ENCODE assay signal across 1 cellular context in the genomic region with DNA sequence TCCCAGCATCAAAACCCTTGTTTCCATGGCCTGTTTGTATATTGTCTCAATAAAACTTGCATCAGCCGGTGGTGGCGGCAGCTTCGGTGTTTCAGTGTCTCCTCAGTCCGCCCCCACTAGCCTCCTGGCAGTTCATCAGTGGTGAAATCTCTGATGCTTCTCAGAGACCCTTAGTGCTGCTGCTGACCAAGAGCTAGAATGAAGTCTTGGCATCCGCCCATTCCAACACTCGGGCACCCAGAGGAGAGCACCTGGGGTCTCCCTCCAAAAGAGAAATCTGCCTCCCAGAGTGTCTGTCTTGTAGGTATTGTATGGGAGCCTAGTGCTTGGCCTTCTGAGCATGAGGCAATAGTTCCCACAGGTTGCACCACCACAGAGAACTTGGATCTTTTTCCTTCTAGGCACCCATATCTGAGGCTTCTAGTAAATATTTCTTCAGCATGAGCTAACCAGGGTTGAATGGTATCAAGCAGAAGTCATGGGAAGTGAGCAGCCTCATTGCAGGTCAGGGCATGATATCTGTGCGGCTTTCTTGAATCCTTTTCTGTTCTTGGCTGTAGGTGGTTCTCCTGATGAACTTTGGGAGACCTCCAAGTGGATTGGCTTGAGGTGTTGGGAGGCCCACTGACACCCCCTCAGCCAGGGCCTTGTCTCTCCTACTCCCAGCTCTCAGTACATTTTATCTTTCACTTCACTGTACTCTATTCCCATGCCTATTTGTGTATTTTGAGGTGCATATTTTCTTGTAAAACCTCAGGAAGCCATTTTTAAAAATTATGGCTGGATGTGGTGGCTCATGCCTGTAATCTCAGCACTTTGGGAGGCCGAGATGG.
TF ChIP-seq lines count a peak whose summit lies in the region.

No MANE protein-coding gene starts in this region.

TF ChIP-seq in K562, 482 proteins besides CTCF, POLR2A, EP300 and RAD21 (continued from another document and continues in another):
- TF ChIP-seq THRAP3 (IDR thresholded peaks at IDR 0.05; ENCODE audit: borderline replicate concordance) (0 out of 2 replicates have a peak, but pooled peaks have one; percentile 20), ZFX (CRISPR knock-in tag; IDR thresholded peaks at IDR 0.05) (0 out of 2 replicates have a peak, but pooled peaks have one; percentile 24), HNRNPLL (IDR thresholded peaks at IDR 0.05; ENCODE audit: low read depth, low read length, poor library complexity, severe bottlenecking) (peak; percentile 16), POLR3A (IDR thresholded peaks at IDR 0.05; ENCODE audit: borderline replicate concordance, extremely low read depth, insufficient read depth, insufficient read length) (no peak), CXXC5 (CRISPR knock-in tag; IDR thresholded peaks at IDR 0.05) (peak; percentile 57; the same call in 1 of the 2 replicates), THAP7 (CRISPR knock-in tag; IDR thresholded peaks at IDR 0.05) (no peak; the same call in 1 of the 2 replicates), MXD1 (CRISPR knock-in tag; IDR thresholded peaks at IDR 0.05; ENCODE audit: borderline replicate concordance, poor library complexity, severe bottlenecking) (peak; percentile 26), YY1 (IDR thresholded peaks at IDR 0.05; ENCODE audit: borderline replicate concordance in 1 of 3, control insufficient read depth in 1 of 3, extremely low read depth in 1 of 3, insufficient read depth in 3 of 3, insufficient read length in 1 of 3, insufficient replicate concordance in 2 of 3, low read depth in 1 of 3, low read length in 2 of 3) (no peak), MAFG (tag; conservative IDR thresholded peaks at IDR 0.05) (no peak), SAP30 (IDR thresholded peaks at IDR 0.05; ENCODE audit: borderline replicate concordance, insufficient read depth, low read depth, low read length, poor library complexity, severe bottlenecking) (no peak), NONO (IDR thresholded peaks at IDR 0.05; ENCODE audit: low read depth in 2 of 2, low read length in 1 of 2) (peak in 1 of 2 experiments; percentile 71; a peak in 1 of 4 replicates), RFX1 (IDR thresholded peaks at IDR 0.05) (no peak), SMARCA5 (IDR thresholded peaks at IDR 0.05) (no peak), EGR1 (conservative IDR thresholded peaks at IDR 0.05) (no peak), ZNF699 (CRISPR knock-in tag; IDR thresholded peaks at IDR 0.05; ENCODE audit: insufficient replicate concordance) (peak; percentile 66), ZNF274 (IDR thresholded peaks at IDR 0.05; ENCODE audit: borderline replicate concordance, low read depth, low read length) (no peak), HNRNPL (IDR thresholded peaks at IDR 0.05; ENCODE audit: low read depth, low read length) (no peak), DIDO1 (tag; IDR thresholded peaks at IDR 0.05; ENCODE audit: low read depth) (no peak), NCOA4 (IDR thresholded peaks at IDR 0.05; ENCODE audit: partially characterized antibody) (no peak), E2F5 (CRISPR knock-in tag; IDR thresholded peaks at IDR 0.05) (no peak), ZNF830 (CRISPR knock-in tag; IDR thresholded peaks at IDR 0.05) (no peak), ESRRA (IDR thresholded peaks at IDR 0.05; ENCODE audit: borderline replicate concordance, low read depth) (no peak), CBX8 (IDR thresholded peaks at IDR 0.05; ENCODE audit: borderline replicate concordance, extremely low read depth, low read depth, low read length, poor library complexity, severe bottlenecking) (no peak), CREB1 (IDR thresholded peaks at IDR 0.05) (no peak), CREB1 (CRISPR knock-in tag; IDR thresholded peaks at IDR 0.05) (no peak), GATAD2A (IDR thresholded peaks at IDR 0.05) (no peak), NFE2 (IDR thresholded peaks at IDR 0.05; ENCODE audit: low read depth) (no peak), PHB (CRISPR knock-in tag; IDR thresholded peaks at IDR 0.05) (peak; percentile 94; the same call in 1 of the 2 replicates), HDAC6 (IDR thresholded peaks at IDR 0.05; ENCODE audit: low read depth, low read length) (no peak), STAG1 (CRISPR knock-in tag; IDR thresholded peaks at IDR 0.05; ENCODE audit: borderline replicate concordance) (no peak), CAMTA2 (CRISPR knock-in tag; conservative IDR thresholded peaks at IDR 0.05) (no peak), ILF3 (IDR thresholded peaks at IDR 0.05; ENCODE audit: borderline replicate concordance) (peak; percentile 82; the same call in 1 of the 2 replicates), DNMT1 (IDR thresholded peaks at IDR 0.05) (peak; percentile 1; the same call in 1 of the 2 replicates), KLF6 (CRISPR knock-in tag; IDR thresholded peaks at IDR 0.05; ENCODE audit: borderline replicate concordance) (0 out of 2 replicates have a peak, but pooled peaks have one; percentile 5), ZNF23 (CRISPR knock-in tag; IDR thresholded peaks at IDR 0.05) (no peak), NR3C1 (CRISPR knock-in tag; IDR thresholded peaks at IDR 0.05) (no peak), ZNF444 (CRISPR knock-in tag; IDR thresholded peaks at IDR 0.05) (0 out of 2 replicates have a peak, but pooled peaks have one; percentile 51), SNRNP70 (optimal IDR thresholded peaks at IDR 0.05; ENCODE audit: low read depth, low read length) (peak; percentile 61), PCBP1 (IDR thresholded peaks at IDR 0.05; ENCODE audit: low read depth, low read length, poor library complexity, severe bottlenecking) (no peak), TAF7 (tag; IDR thresholded peaks at IDR 0.05) (peak; percentile 37; the same call in 1 of the 2 replicates), CHD1 (IDR thresholded peaks at IDR 0.05; ENCODE audit: low read length) (no peak), MLLT1 (IDR thresholded peaks at IDR 0.05) (peak in 1 of 2 experiments; percentile 18; a peak in 2 of 4 replicates), ZNF639 (CRISPR knock-in tag; conservative IDR thresholded peaks at IDR 0.05 in 1 of 2, IDR thresholded peaks at IDR 0.05 in 1 of 2) (no peak), SP1 (CRISPR knock-in tag; IDR thresholded peaks at IDR 0.05) (no peak), BCOR (IDR thresholded peaks at IDR 0.05) (no peak; the same call in 1 of the 2 replicates), RBM34 (IDR thresholded peaks at IDR 0.05; ENCODE audit: borderline replicate concordance, insufficient read depth, low read length) (no peak), NFIC (IDR thresholded peaks at IDR 0.05) (peak; percentile 3; the same call in 1 of the 2 replicates)
- TF ChIP-seq, protein P1, sequence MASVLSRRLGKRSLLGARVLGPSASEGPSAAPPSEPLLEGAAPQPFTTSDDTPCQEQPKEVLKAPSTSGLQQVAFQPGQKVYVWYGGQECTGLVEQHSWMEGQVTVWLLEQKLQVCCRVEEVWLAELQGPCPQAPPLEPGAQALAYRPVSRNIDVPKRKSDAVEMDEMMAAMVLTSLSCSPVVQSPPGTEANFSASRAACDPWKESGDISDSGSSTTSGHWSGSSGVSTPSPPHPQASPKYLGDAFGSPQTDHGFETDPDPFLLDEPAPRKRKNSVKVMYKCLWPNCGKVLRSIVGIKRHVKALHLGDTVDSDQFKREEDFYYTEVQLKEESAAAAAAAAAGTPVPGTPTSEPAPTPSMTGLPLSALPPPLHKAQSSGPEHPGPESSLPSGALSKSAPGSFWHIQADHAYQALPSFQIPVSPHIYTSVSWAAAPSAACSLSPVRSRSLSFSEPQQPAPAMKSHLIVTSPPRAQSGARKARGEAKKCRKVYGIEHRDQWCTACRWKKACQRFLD (CRISPR knock-in tag; IDR thresholded peaks at IDR 0.05), result no peak
- TF ChIP-seq, protein P2, sequence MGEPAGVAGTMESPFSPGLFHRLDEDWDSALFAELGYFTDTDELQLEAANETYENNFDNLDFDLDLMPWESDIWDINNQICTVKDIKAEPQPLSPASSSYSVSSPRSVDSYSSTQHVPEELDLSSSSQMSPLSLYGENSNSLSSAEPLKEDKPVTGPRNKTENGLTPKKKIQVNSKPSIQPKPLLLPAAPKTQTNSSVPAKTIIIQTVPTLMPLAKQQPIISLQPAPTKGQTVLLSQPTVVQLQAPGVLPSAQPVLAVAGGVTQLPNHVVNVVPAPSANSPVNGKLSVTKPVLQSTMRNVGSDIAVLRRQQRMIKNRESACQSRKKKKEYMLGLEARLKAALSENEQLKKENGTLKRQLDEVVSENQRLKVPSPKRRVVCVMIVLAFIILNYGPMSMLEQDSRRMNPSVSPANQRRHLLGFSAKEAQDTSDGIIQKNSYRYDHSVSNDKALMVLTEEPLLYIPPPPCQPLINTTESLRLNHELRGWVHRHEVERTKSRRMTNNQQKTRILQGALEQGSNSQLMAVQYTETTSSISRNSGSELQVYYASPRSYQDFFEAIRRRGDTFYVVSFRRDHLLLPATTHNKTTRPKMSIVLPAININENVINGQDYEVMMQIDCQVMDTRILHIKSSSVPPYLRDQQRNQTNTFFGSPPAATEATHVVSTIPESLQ (CRISPR knock-in tag; IDR thresholded peaks at IDR 0.05), result no peak
- TF ChIP-seq, protein P3, sequence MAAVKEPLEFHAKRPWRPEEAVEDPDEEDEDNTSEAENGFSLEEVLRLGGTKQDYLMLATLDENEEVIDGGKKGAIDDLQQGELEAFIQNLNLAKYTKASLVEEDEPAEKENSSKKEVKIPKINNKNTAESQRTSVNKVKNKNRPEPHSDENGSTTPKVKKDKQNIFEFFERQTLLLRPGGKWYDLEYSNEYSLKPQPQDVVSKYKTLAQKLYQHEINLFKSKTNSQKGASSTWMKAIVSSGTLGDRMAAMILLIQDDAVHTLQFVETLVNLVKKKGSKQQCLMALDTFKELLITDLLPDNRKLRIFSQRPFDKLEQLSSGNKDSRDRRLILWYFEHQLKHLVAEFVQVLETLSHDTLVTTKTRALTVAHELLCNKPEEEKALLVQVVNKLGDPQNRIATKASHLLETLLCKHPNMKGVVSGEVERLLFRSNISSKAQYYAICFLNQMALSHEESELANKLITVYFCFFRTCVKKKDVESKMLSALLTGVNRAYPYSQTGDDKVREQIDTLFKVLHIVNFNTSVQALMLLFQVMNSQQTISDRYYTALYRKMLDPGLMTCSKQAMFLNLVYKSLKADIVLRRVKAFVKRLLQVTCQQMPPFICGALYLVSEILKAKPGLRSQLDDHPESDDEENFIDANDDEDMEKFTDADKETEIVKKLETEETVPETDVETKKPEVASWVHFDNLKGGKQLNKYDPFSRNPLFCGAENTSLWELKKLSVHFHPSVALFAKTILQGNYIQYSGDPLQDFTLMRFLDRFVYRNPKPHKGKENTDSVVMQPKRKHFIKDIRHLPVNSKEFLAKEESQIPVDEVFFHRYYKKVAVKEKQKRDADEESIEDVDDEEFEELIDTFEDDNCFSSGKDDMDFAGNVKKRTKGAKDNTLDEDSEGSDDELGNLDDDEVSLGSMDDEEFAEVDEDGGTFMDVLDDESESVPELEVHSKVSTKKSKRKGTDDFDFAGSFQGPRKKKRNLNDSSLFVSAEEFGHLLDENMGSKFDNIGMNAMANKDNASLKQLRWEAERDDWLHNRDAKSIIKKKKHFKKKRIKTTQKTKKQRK (IDR thresholded peaks at IDR 0.05; ENCODE audit: borderline replicate concordance, low read depth, low read length), result no peak
- TF ChIP-seq, protein P4, sequence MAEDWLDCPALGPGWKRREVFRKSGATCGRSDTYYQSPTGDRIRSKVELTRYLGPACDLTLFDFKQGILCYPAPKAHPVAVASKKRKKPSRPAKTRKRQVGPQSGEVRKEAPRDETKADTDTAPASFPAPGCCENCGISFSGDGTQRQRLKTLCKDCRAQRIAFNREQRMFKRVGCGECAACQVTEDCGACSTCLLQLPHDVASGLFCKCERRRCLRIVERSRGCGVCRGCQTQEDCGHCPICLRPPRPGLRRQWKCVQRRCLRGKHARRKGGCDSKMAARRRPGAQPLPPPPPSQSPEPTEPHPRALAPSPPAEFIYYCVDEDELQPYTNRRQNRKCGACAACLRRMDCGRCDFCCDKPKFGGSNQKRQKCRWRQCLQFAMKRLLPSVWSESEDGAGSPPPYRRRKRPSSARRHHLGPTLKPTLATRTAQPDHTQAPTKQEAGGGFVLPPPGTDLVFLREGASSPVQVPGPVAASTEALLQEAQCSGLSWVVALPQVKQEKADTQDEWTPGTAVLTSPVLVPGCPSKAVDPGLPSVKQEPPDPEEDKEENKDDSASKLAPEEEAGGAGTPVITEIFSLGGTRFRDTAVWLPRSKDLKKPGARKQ (CRISPR knock-in tag; IDR thresholded peaks at IDR 0.05), result no peak
